In the genomic region with DNA sequence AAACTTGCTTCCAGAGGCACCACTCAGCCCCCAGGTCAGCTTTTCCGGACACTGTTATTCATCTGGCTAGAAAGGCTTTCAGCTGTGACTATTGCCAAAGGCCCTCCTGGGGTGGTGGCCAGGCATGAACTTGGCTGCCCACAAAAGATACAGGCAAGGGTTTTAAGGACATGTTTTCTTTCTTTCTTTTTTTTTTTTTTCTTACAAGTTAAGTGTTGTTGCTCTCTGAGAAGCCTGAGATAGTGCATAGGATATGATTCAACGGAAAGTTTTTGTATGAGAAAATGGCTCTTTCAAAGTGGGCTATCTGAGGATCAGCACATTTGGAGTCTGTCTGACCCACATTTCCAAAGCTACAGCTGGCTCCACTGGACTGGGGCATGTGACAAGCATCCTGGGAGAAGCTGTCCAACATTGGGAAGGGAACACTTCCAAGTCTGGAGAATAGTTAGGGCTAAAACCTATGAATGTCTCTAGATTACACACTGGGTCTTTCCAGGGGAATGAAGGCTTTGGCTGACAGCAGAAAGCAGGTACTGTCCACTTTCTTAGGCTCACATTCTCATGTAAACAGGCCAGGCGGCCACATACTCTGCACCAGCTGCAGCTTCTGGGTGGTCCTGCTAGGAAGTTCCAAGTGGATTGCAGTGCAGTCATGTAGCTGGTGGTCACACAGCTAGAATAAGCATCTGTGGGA, we compare ENCODE assay signal across 12 cellular contexts.
A peak's percentile ranks its signal among the peaks of the same experiment; 100 is the strongest.
DNase-seq lines count a peak whose midpoint lies in the region; ATAC-seq, FAIRE-seq and TF ChIP-seq lines count a peak whose summit lies in the region.
"Had no signal": no experiment of that assay in that cellular context is flagged by ENCODE, and none has a peak within 500 bp of the region (broad histone marks: within the 10 kb centered on the region; RNA-seq: fewer than 3 reads in every experiment).

No MANE protein-coding gene starts in this region.

- H3K27ac ChIP-seq in AG04450 (ENCODE audit: low read depth, low read length) (peak overlapping the region; percentile 65), heart right ventricle (peak overlapping the region in 9 of 10 donors; percentile 17 to 65 (median 45)), pancreas (no peak overlapping the region)
- H3K27ac ChIP-seq in CD8-positive, alpha-beta T cell (ENCODE audit: low read depth, low read length), result no peak overlapping the region

- 28 to 43% methylated on average over 3 of the region's 3 CpGs for WGBS in heart right ventricle, 2 donors
- 84 to 87% methylated on average over 3 of the region's 3 CpGs for WGBS in pancreas, 2 donors

- H3K9me3 ChIP-seq in AG04450 (ENCODE audit: control insufficient read depth, insufficient read depth, low read length) (no peaks in the 10 kb centered on the region), heart right ventricle (no peaks in the 10 kb centered on the region), pancreas (no peaks in the 10 kb centered on the region)
- no peaks in the 10 kb centered on the region for H3K9me3 ChIP-seq in CD8-positive, alpha-beta T cell (ENCODE audit: low read length)

- no peak overlapping the region for H3K4me3 Mint-ChIP-seq in CD8-positive, alpha-beta T cell
- H3K4me3 Mint-ChIP-seq: activated naive CD4-positive, alpha-beta T cell treated with anti-CD3 and anti-CD28 coated beads, Interleukin-2, amount 50 U/mL, for 24 hours had no signal

- no peak for FAIRE-seq in pancreas (lab: Jason Lieb, UNC)

- no peaks in the 10 kb centered on the region for H3K9me3 Mint-ChIP-seq in CD8-positive, alpha-beta T cell
- H3K9me3 Mint-ChIP-seq: activated naive CD4-positive, alpha-beta T cell treated with anti-CD3 and anti-CD28 coated beads, Interleukin-2, amount 50 U/mL, for 24 hours had no signal

- H3K27me3 ChIP-seq in AG04450 (ENCODE audit: control insufficient read depth, insufficient read depth, low read length) (no peaks in the 10 kb centered on the region), heart right ventricle (no peaks in the 10 kb centered on the region), pancreas (no peaks in the 10 kb centered on the region)
- H3K27me3 ChIP-seq in CD8-positive, alpha-beta T cell (ENCODE audit: insufficient read depth, low read length), result no peaks in the 10 kb centered on the region

- no peak for TF ChIP-seq POLR2A in GM18505 (IDR thresholded peaks at IDR 0.05; ENCODE audit: borderline replicate concordance, extremely low read depth, insufficient read depth, insufficient read length)

- CTCF ChIA-PET in AG04450 (lab: Charles Lee), result interaction anchor here (0.9 to 3.0 kb wide), 2 partner anchors 15 to 634 kb away, joined by 3 to 13 read pairs; no protein-coding TSS in a partner anchor
- CTCF ChIA-PET in CD8-positive, alpha-beta T cell (lab: Charles Lee), result interaction anchor here (2.5 kb wide), 1 partner anchor 15 kb away, joined by 6 read pairs; no protein-coding TSS in a partner anchor

- POLR2A ChIA-PET in AG04450 (lab: Yijun Ruan, JAX), result interaction anchor here (0.5 to 1.2 kb wide), 5 partner anchors 14 to 640 kb away, joined by 4 to 8 read pairs (median 5); no protein-coding TSS in a partner anchor
- POLR2A ChIA-PET in CD8-positive, alpha-beta T cell (lab: Charles Lee), result no interaction called here

- no peaks in the 10 kb centered on the region for H3K36me3 Mint-ChIP-seq in CD8-positive, alpha-beta T cell
- H3K36me3 Mint-ChIP-seq: activated naive CD4-positive, alpha-beta T cell treated with anti-CD3 and anti-CD28 coated beads, Interleukin-2, amount 50 U/mL, for 24 hours had no signal

- ATAC-seq in SK-N-SH treated with all-trans-retinoic acid at 6 μM for 48 hours, result peak; percentile 50; the same call in 2 of the 3 replicates
- ATAC-seq in heart right ventricle, result peak; percentile 89 to 93 (median 91)
- ATAC-seq in pancreas, result peak in 3 of 4 donors; percentile 14 to 60 (median 51)
- ATAC-seq in GM18505 (IDR thresholded peaks at IDR 0.05; ENCODE audit: unreplicated experiment), result no peak
- ATAC-seq in HG02981 (IDR thresholded peaks at IDR 0.05; ENCODE audit: unreplicated experiment), result no peak
- ATAC-seq in HG02885 (IDR thresholded peaks at IDR 0.05; ENCODE audit: poor library complexity, unreplicated experiment), result no peak
- no peak for ATAC-seq in CD8-positive, alpha-beta T cell

- H3K4me1 Mint-ChIP-seq in CD8-positive, alpha-beta T cell (ENCODE audit: low read depth), result no peaks in the 10 kb centered on the region
- H3K4me1 Mint-ChIP-seq: activated naive CD4-positive, alpha-beta T cell treated with anti-CD3 and anti-CD28 coated beads, Interleukin-2, amount 50 U/mL, for 24 hours had no signal

- peaks cover 5% of the 10 kb centered on the region for H3K27me3 Mint-ChIP-seq in CD8-positive, alpha-beta T cell (ENCODE audit: low read depth)

- no peak for TF ChIP-seq CTCF in AG04450 (IDR thresholded peaks at IDR 0.05; ENCODE audit: low read depth, low read length)
- no peak for TF ChIP-seq CTCF in heart right ventricle (IDR thresholded peaks at IDR 0.05)
- no peak for TF ChIP-seq CTCF in pancreas (IDR thresholded peaks at IDR 0.05)
- TF ChIP-seq CTCF in CD8-positive, alpha-beta T cell (IDR thresholded peaks at IDR 0.05), result no peak

- H3K4me3 ChIP-seq in AG04450 (ENCODE audit: low read depth, low read length) (no peak overlapping the region), heart right ventricle (no peak overlapping the region), pancreas (no peak overlapping the region)
- no peak overlapping the region for H3K4me3 ChIP-seq in CD8-positive, alpha-beta T cell (ENCODE audit: low read depth, low read length)

- no peaks in the 10 kb centered on the region for H3K36me3 ChIP-seq in heart right ventricle
- no peaks in the 10 kb centered on the region for H3K36me3 ChIP-seq in pancreas
- no peaks in the 10 kb centered on the region for H3K36me3 ChIP-seq in CD8-positive, alpha-beta T cell (ENCODE audit: insufficient read depth, low read length)

- H3K4me1 ChIP-seq in heart right ventricle, result peaks cover 0 to 28% (median 6%) of the 10 kb centered on the region in 9 donors
- H3K4me1 ChIP-seq in pancreas, result no peaks in the 10 kb centered on the region
- no peaks in the 10 kb centered on the region for H3K4me1 ChIP-seq in CD8-positive, alpha-beta T cell (ENCODE audit: insufficient read depth, low read length)

- DNase-seq in AG04450 (ENCODE audit: low read depth, low spot score) (no peak), heart right ventricle (peak; percentile 29 to 58), pancreas (no peak)
- no peak for DNase-seq in CD8-positive, alpha-beta T cell
- DNase-seq: ACHN; NCI-H524; stimulated activated CD4-positive, alpha-beta T cell treated with anti-CD3 and anti-CD28 coated beads, Interleukin-1b, Interleukin-23, amount 100 ng/mL, for 48 hours had no signal

- H3K27ac Mint-ChIP-seq in CD8-positive, alpha-beta T cell, result no peak overlapping the region
- H3K27ac Mint-ChIP-seq: activated naive CD4-positive, alpha-beta T cell treated with anti-CD3 and anti-CD28 coated beads, Interleukin-2, amount 50 U/mL, for 24 hours had no signal

- intact Hi-C loops in heart right ventricle (cut with DNase I) (no loop called here), pancreas (cut with DNase I) (no loop called here)
- intact Hi-C loops in CD8-positive, alpha-beta T cell (cut with DNase I, micrococcal nuclease), result no loop called here

TF ChIP-seq in SK-N-SH treated with all-trans-retinoic acid at 6 μM for 48 hours, 23 proteins besides CTCF, POLR2A, EP300 and RAD21:
- no peak for TF ChIP-seq ZFP3 (CRISPR knock-in tag; IDR thresholded peaks at IDR 0.05)
- TF ChIP-seq, protein P1, sequence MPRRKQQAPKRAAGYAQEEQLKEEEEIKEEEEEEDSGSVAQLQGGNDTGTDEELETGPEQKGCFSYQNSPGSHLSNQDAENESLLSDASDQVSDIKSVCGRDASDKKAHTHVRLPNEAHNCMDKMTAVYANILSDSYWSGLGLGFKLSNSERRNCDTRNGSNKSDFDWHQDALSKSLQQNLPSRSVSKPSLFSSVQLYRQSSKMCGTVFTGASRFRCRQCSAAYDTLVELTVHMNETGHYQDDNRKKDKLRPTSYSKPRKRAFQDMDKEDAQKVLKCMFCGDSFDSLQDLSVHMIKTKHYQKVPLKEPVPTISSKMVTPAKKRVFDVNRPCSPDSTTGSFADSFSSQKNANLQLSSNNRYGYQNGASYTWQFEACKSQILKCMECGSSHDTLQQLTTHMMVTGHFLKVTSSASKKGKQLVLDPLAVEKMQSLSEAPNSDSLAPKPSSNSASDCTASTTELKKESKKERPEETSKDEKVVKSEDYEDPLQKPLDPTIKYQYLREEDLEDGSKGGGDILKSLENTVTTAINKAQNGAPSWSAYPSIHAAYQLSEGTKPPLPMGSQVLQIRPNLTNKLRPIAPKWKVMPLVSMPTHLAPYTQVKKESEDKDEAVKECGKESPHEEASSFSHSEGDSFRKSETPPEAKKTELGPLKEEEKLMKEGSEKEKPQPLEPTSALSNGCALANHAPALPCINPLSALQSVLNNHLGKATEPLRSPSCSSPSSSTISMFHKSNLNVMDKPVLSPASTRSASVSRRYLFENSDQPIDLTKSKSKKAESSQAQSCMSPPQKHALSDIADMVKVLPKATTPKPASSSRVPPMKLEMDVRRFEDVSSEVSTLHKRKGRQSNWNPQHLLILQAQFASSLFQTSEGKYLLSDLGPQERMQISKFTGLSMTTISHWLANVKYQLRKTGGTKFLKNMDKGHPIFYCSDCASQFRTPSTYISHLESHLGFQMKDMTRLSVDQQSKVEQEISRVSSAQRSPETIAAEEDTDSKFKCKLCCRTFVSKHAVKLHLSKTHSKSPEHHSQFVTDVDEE (CRISPR knock-in tag; IDR thresholded peaks at IDR 0.05), result no peak

Comparison
In these comparisons a context has a peak if more than half of its experiments do, and no peak if none do; other contexts are left out.
1. DNase-seq: peak in heart right ventricle (2 of 2); none in AG04450 (single experiment), pancreas (0 of 6) and CD8-positive, alpha-beta T cell (0 of 7).
2. H3K27ac ChIP-seq: peak in AG04450 (single experiment) and heart right ventricle (9 of 10); none in pancreas (0 of 4) and CD8-positive, alpha-beta T cell (single experiment).
3. ATAC-seq: peak in SK-N-SH treated with all-trans-retinoic acid at 6 μM for 48 hours (single experiment), heart right ventricle (8 of 8) and pancreas (3 of 4); none in GM18505 (single experiment), HG02981 (single experiment), HG02885 (single experiment) and CD8-positive, alpha-beta T cell (single experiment).